In genomic region chr6:46865221-46865620, GRCh38 we compare ENCODE assay signal across 38 cellular contexts. TPM values are rescaled to one million over a fixed set of nuclear protein-coding genes. Genes with fewer than 3 reads are reported as not detected.
"Had no signal": no experiment of that assay in that cellular context is flagged by ENCODE, and none has a peak within 500 bp of the region (broad histone marks: within the 10 kb centered on the region; RNA-seq: fewer than 3 reads in every experiment).

No MANE protein-coding gene starts in this region.

- H3K9me3 Mint-ChIP-seq: activated B cell treated with CpG ODN at 0.5 μM for 24 hours; activated CD4-positive, alpha-beta memory T cell treated with anti-CD3 and anti-CD28 coated beads for 36 hours; activated CD4-positive, alpha-beta T cell treated with anti-CD3 and anti-CD28 coated beads, Interleukin-2, amount 10 ng/mL, durations not matched to agents 24 days and 14 days; activated CD8-positive, alpha-beta T cell treated with anti-CD3 and anti-CD28 coated beads for 36 hours; activated naive CD4-positive, alpha-beta T cell treated with anti-CD3 and anti-CD28 coated beads for 36 hours; activated naive CD4-positive, alpha-beta T cell treated with anti-CD3 and anti-CD28 coated beads, Interleukin-2, amount 50 U/mL, for 72 hours; activated naive CD8-positive, alpha-beta T cell treated with anti-CD3 and anti-CD28 coated beads for 36 hours; activated T-cell treated with anti-CD3 and anti-CD28 coated beads, Interleukin-2, amount 50 U/mL, for 4 hours; activated T-cell treated with anti-CD3 and anti-CD28 coated beads, Interleukin-2, amount 50 U/mL, for 72 hours; activated T-helper 1 cell treated with anti-CD3 and anti-CD28 coated beads, Interleukin-12 subunit alpha, Interleukin-12 subunit beta, Interleukin-2, Interleukin-4 antibody, amounts not matched to agents 30 ng/mL and 10 ng/mL and 1 ng/mL, durations not matched to agents 14 hours and 24 hours and 36 hours; activated T-helper 17 cell treated with anti-CD3 and anti-CD28 coated beads, Interleukin-2, amount 50 U/mL, for 72 hours; T-helper 1 cell treated with Interleukin-12 subunit alpha and Interleukin-12 subunit beta and Interleukin-4 antibody, amounts not matched to agents 30 μg/mL and 1 μg/mL, for 36 hours; T-helper 2 cell treated with Interferon-gamma antibody and Interleukin-4, amounts not matched to agents 5 μg/mL and 100 μg/mL, for 36 hours had no signal

- H3K4me3 Mint-ChIP-seq: activated B cell treated with CpG ODN at 0.5 μM for 24 hours; activated CD4-positive, alpha-beta memory T cell treated with anti-CD3 and anti-CD28 coated beads for 36 hours; activated CD4-positive, alpha-beta T cell treated with anti-CD3 and anti-CD28 coated beads, Interleukin-2, amount 10 ng/mL, durations not matched to agents 24 days and 14 days; activated CD8-positive, alpha-beta T cell treated with anti-CD3 and anti-CD28 coated beads for 36 hours; activated naive CD4-positive, alpha-beta T cell treated with anti-CD3 and anti-CD28 coated beads for 36 hours; activated naive CD8-positive, alpha-beta T cell treated with anti-CD3 and anti-CD28 coated beads for 36 hours; activated T-cell treated with anti-CD3 and anti-CD28 coated beads, Interleukin-2, amount 50 U/mL, for 4 hours; activated T-cell treated with anti-CD3 and anti-CD28 coated beads, Interleukin-2, amount 50 U/mL, for 72 hours; activated T-helper 1 cell treated with anti-CD3 and anti-CD28 coated beads, Interleukin-12 subunit alpha, Interleukin-12 subunit beta, Interleukin-2, Interleukin-4 antibody, amounts not matched to agents 30 ng/mL and 10 ng/mL and 1 ng/mL, durations not matched to agents 14 hours and 24 hours and 36 hours; activated T-helper 17 cell treated with anti-CD3 and anti-CD28 coated beads, Interleukin-2, amount 50 U/mL, for 72 hours; T-helper 1 cell treated with Interleukin-12 subunit alpha and Interleukin-12 subunit beta and Interleukin-4 antibody, amounts not matched to agents 30 μg/mL and 1 μg/mL, for 36 hours; T-helper 2 cell treated with Interferon-gamma antibody and Interleukin-4, amounts not matched to agents 5 μg/mL and 100 μg/mL, for 36 hours had no signal

- H3K27me3 ChIP-seq: body of pancreas, brain microvascular endothelial cell, breast epithelium had no signal

- H3K4me3 ChIP-seq: adrenal gland, body of pancreas, breast epithelium had no signal

- H3K4me1 ChIP-seq: adrenal gland, body of pancreas, breast epithelium had no signal

- ATAC-seq: activated CD8-positive, alpha-beta T cell treated with anti-CD3 and anti-CD28 coated beads for 36 hours; activated naive CD4-positive, alpha-beta T cell treated with anti-CD3 and anti-CD28 coated beads, Interleukin-2, amount 50 U/mL, for 72 hours; activated T-cell treated with anti-CD3 and anti-CD28 coated beads, Interleukin-2, amount 50 U/mL, for 4 hours; activated T-cell treated with anti-CD3 and anti-CD28 coated beads, Interleukin-2, amount 50 U/mL, for 72 hours; activated T-helper 17 cell treated with anti-CD3 and anti-CD28 coated beads, Interleukin-2, amount 50 U/mL, for 72 hours; body of pancreas had no signal

- H3K9me3 ChIP-seq: adrenal gland, body of pancreas, breast epithelium had no signal

- FAIRE-seq: astrocyte, TTC549 had no signal

- H3K36me3 ChIP-seq: brain microvascular endothelial cell, breast epithelium had no signal

- H3K27me3 Mint-ChIP-seq: activated B cell treated with CpG ODN at 0.5 μM for 24 hours; activated CD4-positive, alpha-beta T cell treated with anti-CD3 and anti-CD28 coated beads, Interleukin-2, amount 10 ng/mL, durations not matched to agents 24 days and 14 days had no signal

- DNase-seq: activated B cell treated with CpG ODN at 0.5 μM for 24 hours; activated CD4-positive, alpha-beta memory T cell treated with anti-CD3 and anti-CD28 coated beads for 36 hours; activated CD4-positive, alpha-beta T cell treated with anti-CD3 and anti-CD28 coated beads for 4 hours; activated CD4-positive, alpha-beta T cell treated with anti-CD3 and anti-CD28 coated beads, Interleukin-2, amount 10 ng/mL, durations not matched to agents 24 days and 14 days; activated CD4-positive, alpha-beta T cell treated with anti-CD3 and anti-CD28 coated beads, Interleukin-2, amount 50 U/mL, for 1 hour; activated CD4-positive, alpha-beta T cell treated with anti-CD3 and anti-CD28 coated beads, Interleukin-2, amount 50 U/mL, for 4 hours; activated CD4-positive, CD25-positive, alpha-beta regulatory T cell treated with anti-CD3 and anti-CD28 coated beads, Interleukin-2, amount 50 U/mL, for 72 hours; activated CD8-positive, alpha-beta memory T cell treated with anti-CD3 and anti-CD28 coated beads, Interleukin-2, amount 50 U/mL, for 4 hours; activated CD8-positive, alpha-beta T cell treated with anti-CD3 and anti-CD28 coated beads for 36 hours; activated effector memory CD4-positive, alpha-beta T cell treated with anti-CD3 and anti-CD28 coated beads, Interleukin-2, amount 50 U/mL, for 16 hours; activated gamma-delta T cell treated with Interleukin-2 at 50 U/mL for 16 hours; activated naive CD4-positive, alpha-beta T cell; activated naive CD4-positive, alpha-beta T cell treated with anti-CD3 and anti-CD28 coated beads for 36 hours; activated naive CD4-positive, alpha-beta T cell treated with anti-CD3 and anti-CD28 coated beads, Interleukin-2, amount 50 U/mL, for 16 hours; activated naive CD8-positive, alpha-beta T cell treated with anti-CD3 and anti-CD28 coated beads for 36 hours; activated T-cell treated with anti-CD3 and anti-CD28 coated beads for 4 hours; activated T-cell treated with anti-CD3 and anti-CD28 coated beads, Interleukin-2, amount 50 U/mL, for 1 hour; activated T-cell treated with anti-CD3 and anti-CD28 coated beads, Interleukin-2, amount 50 U/mL, for 4 hours; activated T-cell treated with anti-CD3 and anti-CD28 coated beads, Interleukin-2, amount 50 U/mL, for 72 hours; adrenal gland; amniotic stem cell; aorta; body of pancreas; brain microvascular endothelial cell; central memory CD4-positive, alpha-beta T cell; T-helper 1 cell; T-helper 2 cell; T-helper 9 cell had no signal

- H3K27ac ChIP-seq: adrenal gland, body of pancreas, brain microvascular endothelial cell, breast epithelium, VCaP had no signal

- H3K36me3 Mint-ChIP-seq: activated CD4-positive, alpha-beta memory T cell treated with anti-CD3 and anti-CD28 coated beads for 36 hours; activated naive CD4-positive, alpha-beta T cell treated with anti-CD3 and anti-CD28 coated beads, Interleukin-2, amount 50 U/mL, for 72 hours; activated naive CD8-positive, alpha-beta T cell treated with anti-CD3 and anti-CD28 coated beads for 36 hours had no signal

- H3K27ac Mint-ChIP-seq: activated B cell treated with CpG ODN at 0.5 μM for 24 hours; activated CD4-positive, alpha-beta memory T cell treated with anti-CD3 and anti-CD28 coated beads for 36 hours; activated CD4-positive, alpha-beta T cell treated with anti-CD3 and anti-CD28 coated beads, Interleukin-2, amount 10 ng/mL, durations not matched to agents 24 days and 14 days; activated CD8-positive, alpha-beta T cell treated with anti-CD3 and anti-CD28 coated beads for 36 hours; activated naive CD4-positive, alpha-beta T cell treated with anti-CD3 and anti-CD28 coated beads for 36 hours; activated naive CD4-positive, alpha-beta T cell treated with anti-CD3 and anti-CD28 coated beads, Interleukin-2, amount 50 U/mL, for 72 hours; activated naive CD8-positive, alpha-beta T cell treated with anti-CD3 and anti-CD28 coated beads for 36 hours; activated T-cell treated with anti-CD3 and anti-CD28 coated beads, Interleukin-2, amount 50 U/mL, for 72 hours; activated T-helper 1 cell treated with anti-CD3 and anti-CD28 coated beads, Interleukin-12 subunit alpha, Interleukin-12 subunit beta, Interleukin-2, Interleukin-4 antibody, amounts not matched to agents 30 ng/mL and 10 ng/mL and 1 ng/mL, durations not matched to agents 14 hours and 24 hours and 36 hours; activated T-helper 17 cell treated with anti-CD3 and anti-CD28 coated beads, Interleukin-2, amount 50 U/mL, for 72 hours; T-helper 1 cell treated with Interleukin-12 subunit alpha and Interleukin-12 subunit beta and Interleukin-4 antibody, amounts not matched to agents 30 μg/mL and 1 μg/mL, for 36 hours; T-helper 2 cell treated with Interferon-gamma antibody and Interleukin-4, amounts not matched to agents 5 μg/mL and 100 μg/mL, for 36 hours had no signal

- H3K4me1 Mint-ChIP-seq: activated B cell treated with CpG ODN at 0.5 μM for 24 hours; activated CD4-positive, alpha-beta T cell treated with anti-CD3 and anti-CD28 coated beads, Interleukin-2, amount 10 ng/mL, durations not matched to agents 24 days and 14 days; activated naive CD8-positive, alpha-beta T cell treated with anti-CD3 and anti-CD28 coated beads for 36 hours; activated T-helper 17 cell treated with anti-CD3 and anti-CD28 coated beads, Interleukin-2, amount 50 U/mL, for 72 hours had no signal

RNA-seq across cellular contexts. Expression of gene ADGRF5, which starts 56.5 kb away (rescaled TPM):
- total RNA-seq: activated B cell treated with CpG ODN at 0.5 μM for 24 hours; activated CD4-positive, alpha-beta memory T cell treated with anti-CD3 and anti-CD28 coated beads for 36 hours; activated CD4-positive, alpha-beta T cell treated with anti-CD3 and anti-CD28 coated beads, Interleukin-2, amount 10 ng/mL, durations not matched to agents 24 days and 14 days; activated CD8-positive, alpha-beta memory T cell treated with anti-CD3 and anti-CD28 coated beads for 36 hours; activated CD8-positive, alpha-beta T cell treated with anti-CD3 and anti-CD28 coated beads for 36 hours; activated naive CD4-positive, alpha-beta T cell treated with anti-CD3 and anti-CD28 coated beads for 36 hours; activated naive CD4-positive, alpha-beta T cell treated with anti-CD3 and anti-CD28 coated beads, Interleukin-2, amount 50 U/mL, for 72 hours; activated naive CD8-positive, alpha-beta T cell treated with anti-CD3 and anti-CD28 coated beads for 36 hours; activated T-cell treated with anti-CD3 and anti-CD28 coated beads, Interleukin-2, amount 50 U/mL, for 72 hours; activated T-helper 1 cell treated with anti-CD3 and anti-CD28 coated beads, Interleukin-12 subunit alpha, Interleukin-12 subunit beta, Interleukin-2, Interleukin-4 antibody, amounts not matched to agents 30 ng/mL and 10 ng/mL and 1 ng/mL, durations not matched to agents 14 hours and 24 hours and 36 hours; activated T-helper 17 cell treated with anti-CD3 and anti-CD28 coated beads, Interleukin-2, amount 50 U/mL, for 72 hours had no signal
